Comparison of ENCODE assay signal across 8 cellular contexts in genomic region chr19:4338441-4339350, GRCh38. TPM values are rescaled to one million over a fixed set of nuclear protein-coding genes. Genes with fewer than 3 reads are reported as not detected.
DNase-seq lines count a peak whose midpoint lies in the region; ATAC-seq and TF ChIP-seq lines count a peak whose summit lies in the region.

STAP2 (minus strand) TSS chr19:4338827; CDS start chr19:4338753, 74 bp downstream.

- H3K27me3 ChIP-seq in dorsolateral prefrontal cortex: no peaks in the 10 kb centered on the region

- no peaks in the 10 kb centered on the region for H3K36me3 ChIP-seq in mesodermal cell (ENCODE audit: control insufficient read depth, insufficient read depth, low read length)

- peaks cover 4% of the 10 kb centered on the region for H3K4me1 ChIP-seq in mesodermal cell (ENCODE audit: control insufficient read depth, insufficient read depth, low read length, poor library complexity, severe bottlenecking)

- H3K4me3 ChIP-seq in dorsolateral prefrontal cortex (peak within 1 kb of the TSS in 57 of 59 donors; percentile 12 to 61 (median 41)), mesodermal cell (ENCODE audit: extremely low read depth, insufficient read depth, low read length, poor library complexity, severe bottlenecking) (no peak within 1 kb of the TSS)

- H3K27ac ChIP-seq in RWPE1 (peak within 1 kb of the TSS; percentile 82), dorsolateral prefrontal cortex (peak within 1 kb of the TSS in 2 of 59 donors; percentile 29 to 33), mesodermal cell (ENCODE audit: low read depth, low read length, severe bottlenecking) (peak within 1 kb of the TSS; percentile 23)

- ATAC-seq in GM21619 (IDR thresholded peaks at IDR 0.05; ENCODE audit: unreplicated experiment): no peak
- no peak for ATAC-seq in HG03439 (IDR thresholded peaks at IDR 0.05; ENCODE audit: unreplicated experiment)
- ATAC-seq in HG03460 (IDR thresholded peaks at IDR 0.05; ENCODE audit: unreplicated experiment): no peak

- no peak for TF ChIP-seq CTCF in GM10266 (IDR thresholded peaks at IDR 0.05; ENCODE audit: control insufficient read depth, insufficient read depth, low read depth, missing control alignments)
- no peak for TF ChIP-seq CTCF in RWPE1 (conservative IDR thresholded peaks at IDR 0.05; ENCODE audit: low read depth)
- no peak for TF ChIP-seq CTCF in dorsolateral prefrontal cortex (IDR thresholded peaks at IDR 0.05 in 54 of 56, conservative IDR thresholded peaks at IDR 0.05 in 2 of 56; ENCODE audit: low read depth in 1 of 56, partially characterized antibody in 56 of 56)

- intact Hi-C loops in dorsolateral prefrontal cortex (cut with DNase I): no loop called here

- POLR2A ChIA-PET in RWPE1 (lab: Yijun Ruan, JAX; ENCODE audit: low non-redundant PET): interaction anchor here (0.6 kb wide), 1 partner anchor 28 kb away, joined by 4 read pairs; no protein-coding TSS in a partner anchor

- H3K9me3 ChIP-seq in mesodermal cell (ENCODE audit: control insufficient read depth, low read length): no peaks in the 10 kb centered on the region

- 74 to 75% methylated on average over 16 to 18 of the region's 27 CpGs for WGBS in mesodermal cell (ENCODE audit: insufficient coverage in 2 of 2), 2 experiments

- CTCF ChIA-PET in RWPE1 (lab: Yijun Ruan, JAX): interaction anchor here (0.6 to 1.3 kb wide), 2 partner anchors 71 to 298 kb away, joined by 3 to 12 read pairs; no protein-coding TSS in a partner anchor

- peak; percentile 17 for DNase-seq in GM10266 (ENCODE audit: extremely low spot score)
- peak; percentile 78 for DNase-seq in RWPE1 (ENCODE audit: low spot score)
- DNase-seq in dorsolateral prefrontal cortex: no peak
- DNase-seq in ureter (ENCODE audit: low spot score): peak; percentile 78

RNA-seq across cellular contexts. Expression of gene STAP2, which starts in this region (rescaled TPM):
- total RNA-seq in dorsolateral prefrontal cortex: 10 to 100 TPM in 2 of 120 experiments, 1 to 10 TPM in 115, under 1 TPM in 3; 0.51 to 10.8 (median 3.9) TPM
- 15.7 TPM for polyA plus RNA-seq in mesodermal cell (2013, experiment 1 of 2)
- 12.8 TPM for polyA plus RNA-seq in mesodermal cell (2013, experiment 2 of 2)
- total RNA-seq in ureter: 66.8 TPM

Comparison
In these comparisons a context has a peak if more than half of its experiments do, and no peak if none do; other contexts are left out.
1. DNase-seq: peak in GM10266 (single experiment), RWPE1 (single experiment) and ureter (single experiment); none in dorsolateral prefrontal cortex (0 of 10).